ENCODE assay signal across 1 cellular context in the genomic region with DNA sequence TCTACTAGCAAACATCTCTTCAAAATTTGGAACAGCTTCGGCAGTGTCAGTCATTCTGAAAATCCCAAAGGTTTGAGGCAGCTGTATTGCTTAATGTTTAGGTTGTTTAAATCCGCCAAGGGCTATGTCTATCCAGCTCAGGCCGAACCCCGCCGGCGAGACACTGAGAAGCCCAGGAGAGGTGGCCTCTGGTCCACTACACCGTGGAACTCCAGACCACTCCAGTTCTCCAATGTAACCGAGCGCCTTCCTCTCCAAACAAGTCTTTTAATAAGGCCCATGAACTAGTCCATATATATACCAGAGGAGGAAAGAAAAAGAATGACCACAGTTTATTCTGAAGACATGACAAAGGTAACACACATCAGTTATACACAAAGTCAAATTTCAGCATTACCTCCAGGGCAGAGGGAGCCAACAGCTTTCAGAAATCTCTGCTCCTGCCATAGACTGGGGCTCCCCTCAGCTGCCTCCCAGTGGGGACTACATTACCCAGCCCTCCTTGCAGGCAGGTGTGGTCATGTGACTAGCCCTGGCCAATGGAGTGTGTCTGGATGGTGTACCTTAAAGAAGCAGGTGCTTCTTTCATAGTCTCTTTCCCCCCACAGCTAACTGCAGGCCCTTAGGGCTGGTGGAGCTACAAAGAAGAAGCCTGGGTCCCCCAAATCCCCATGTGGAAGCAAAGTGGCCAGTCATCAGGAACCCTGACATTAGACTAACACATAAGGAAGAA.
TF ChIP-seq lines count a peak whose summit lies in the region.

RAMACL (minus strand) TSS at position 255 of the 733 bp plus-strand sequence; CDS start at position 54, 201 bp downstream.

TF ChIP-seq in K562, 482 proteins besides CTCF, POLR2A, EP300 and RAD21 (continued from another document):
- TF ChIP-seq, protein P1, sequence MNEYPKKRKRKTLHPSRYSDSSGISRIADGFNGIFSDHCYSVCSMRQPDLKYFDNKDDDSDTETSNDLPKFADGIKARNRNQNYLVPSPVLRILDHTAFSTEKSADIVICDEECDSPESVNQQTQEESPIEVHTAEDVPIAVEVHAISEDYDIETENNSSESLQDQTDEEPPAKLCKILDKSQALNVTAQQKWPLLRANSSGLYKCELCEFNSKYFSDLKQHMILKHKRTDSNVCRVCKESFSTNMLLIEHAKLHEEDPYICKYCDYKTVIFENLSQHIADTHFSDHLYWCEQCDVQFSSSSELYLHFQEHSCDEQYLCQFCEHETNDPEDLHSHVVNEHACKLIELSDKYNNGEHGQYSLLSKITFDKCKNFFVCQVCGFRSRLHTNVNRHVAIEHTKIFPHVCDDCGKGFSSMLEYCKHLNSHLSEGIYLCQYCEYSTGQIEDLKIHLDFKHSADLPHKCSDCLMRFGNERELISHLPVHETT (CRISPR knock-in tag; conservative IDR thresholded peaks at IDR 0.05 in 1 of 2, IDR thresholded peaks at IDR 0.05 in 1 of 2) = no peak
- TF ChIP-seq CREM (IDR thresholded peaks at IDR 0.05; ENCODE audit: low read depth) = 0 out of 2 replicates have a peak, but pooled peaks have one; percentile 29
- TF ChIP-seq ZNF277 (CRISPR knock-in tag; IDR thresholded peaks at IDR 0.05; ENCODE audit: borderline replicate concordance) = no peak
- peak; percentile 80 for TF ChIP-seq ZFP91 (CRISPR knock-in tag; IDR thresholded peaks at IDR 0.05)
- no peak for TF ChIP-seq SOX6 (IDR thresholded peaks at IDR 0.05)
- no peak for TF ChIP-seq TAL1 (IDR thresholded peaks at IDR 0.05)
- TF ChIP-seq HMG20A (CRISPR knock-in tag; conservative IDR thresholded peaks at IDR 0.05) = no peak
- TF ChIP-seq SIX5 (IDR thresholded peaks at IDR 0.05; ENCODE audit: borderline replicate concordance in 1 of 2, insufficient read depth in 1 of 2, low read depth in 1 of 2, low read length in 2 of 2) = peak; percentile 75 to 86; a peak in 3 of 4 replicates
- TF ChIP-seq, protein P2, sequence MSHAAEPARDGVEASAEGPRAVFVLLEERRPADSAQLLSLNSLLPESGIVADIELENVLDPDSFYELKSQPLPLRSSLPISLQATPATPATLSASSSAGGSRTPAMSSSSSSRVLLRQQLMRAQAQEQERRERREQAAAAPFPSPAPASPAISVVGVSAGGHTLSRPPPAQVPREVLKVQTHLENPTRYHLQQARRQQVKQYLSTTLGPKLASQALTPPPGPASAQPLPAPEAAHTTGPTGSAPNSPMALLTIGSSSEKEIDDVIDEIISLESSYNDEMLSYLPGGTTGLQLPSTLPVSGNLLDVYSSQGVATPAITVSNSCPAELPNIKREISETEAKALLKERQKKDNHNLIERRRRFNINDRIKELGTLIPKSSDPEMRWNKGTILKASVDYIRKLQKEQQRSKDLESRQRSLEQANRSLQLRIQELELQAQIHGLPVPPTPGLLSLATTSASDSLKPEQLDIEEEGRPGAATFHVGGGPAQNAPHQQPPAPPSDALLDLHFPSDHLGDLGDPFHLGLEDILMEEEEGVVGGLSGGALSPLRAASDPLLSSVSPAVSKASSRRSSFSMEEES (CRISPR knock-in tag; IDR thresholded peaks at IDR 0.05) = peak; percentile 96
- TF ChIP-seq TSC22D4 (tag; IDR thresholded peaks at IDR 0.05) = no peak
- TF ChIP-seq, protein P3, sequence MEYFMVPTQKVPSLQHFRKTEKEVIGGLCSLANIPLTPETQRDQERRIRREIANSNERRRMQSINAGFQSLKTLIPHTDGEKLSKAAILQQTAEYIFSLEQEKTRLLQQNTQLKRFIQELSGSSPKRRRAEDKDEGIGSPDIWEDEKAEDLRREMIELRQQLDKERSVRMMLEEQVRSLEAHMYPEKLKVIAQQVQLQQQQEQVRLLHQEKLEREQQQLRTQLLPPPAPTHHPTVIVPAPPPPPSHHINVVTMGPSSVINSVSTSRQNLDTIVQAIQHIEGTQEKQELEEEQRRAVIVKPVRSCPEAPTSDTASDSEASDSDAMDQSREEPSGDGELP (CRISPR knock-in tag; IDR thresholded peaks at IDR 0.05; ENCODE audit: borderline replicate concordance) = peak; percentile 28; the same call in 1 of the 2 replicates
- TF ChIP-seq, protein P4, sequence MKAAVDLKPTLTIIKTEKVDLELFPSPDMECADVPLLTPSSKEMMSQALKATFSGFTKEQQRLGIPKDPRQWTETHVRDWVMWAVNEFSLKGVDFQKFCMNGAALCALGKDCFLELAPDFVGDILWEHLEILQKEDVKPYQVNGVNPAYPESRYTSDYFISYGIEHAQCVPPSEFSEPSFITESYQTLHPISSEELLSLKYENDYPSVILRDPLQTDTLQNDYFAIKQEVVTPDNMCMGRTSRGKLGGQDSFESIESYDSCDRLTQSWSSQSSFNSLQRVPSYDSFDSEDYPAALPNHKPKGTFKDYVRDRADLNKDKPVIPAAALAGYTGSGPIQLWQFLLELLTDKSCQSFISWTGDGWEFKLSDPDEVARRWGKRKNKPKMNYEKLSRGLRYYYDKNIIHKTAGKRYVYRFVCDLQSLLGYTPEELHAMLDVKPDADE (conservative IDR thresholded peaks at IDR 0.05; ENCODE audit: control insufficient read depth, low read depth, low read length) = 0 out of 2 replicates have a peak, but pooled peaks have one; percentile 65
- TF ChIP-seq ATF3 (IDR thresholded peaks at IDR 0.05) = no peak
- no peak for TF ChIP-seq ATF3 (CRISPR knock-in tag; conservative IDR thresholded peaks at IDR 0.05)
- TF ChIP-seq LCOR (CRISPR knock-in tag; IDR thresholded peaks at IDR 0.05) = no peak
- no peak for TF ChIP-seq DPF2 (IDR thresholded peaks at IDR 0.05)
- TF ChIP-seq, protein P5, sequence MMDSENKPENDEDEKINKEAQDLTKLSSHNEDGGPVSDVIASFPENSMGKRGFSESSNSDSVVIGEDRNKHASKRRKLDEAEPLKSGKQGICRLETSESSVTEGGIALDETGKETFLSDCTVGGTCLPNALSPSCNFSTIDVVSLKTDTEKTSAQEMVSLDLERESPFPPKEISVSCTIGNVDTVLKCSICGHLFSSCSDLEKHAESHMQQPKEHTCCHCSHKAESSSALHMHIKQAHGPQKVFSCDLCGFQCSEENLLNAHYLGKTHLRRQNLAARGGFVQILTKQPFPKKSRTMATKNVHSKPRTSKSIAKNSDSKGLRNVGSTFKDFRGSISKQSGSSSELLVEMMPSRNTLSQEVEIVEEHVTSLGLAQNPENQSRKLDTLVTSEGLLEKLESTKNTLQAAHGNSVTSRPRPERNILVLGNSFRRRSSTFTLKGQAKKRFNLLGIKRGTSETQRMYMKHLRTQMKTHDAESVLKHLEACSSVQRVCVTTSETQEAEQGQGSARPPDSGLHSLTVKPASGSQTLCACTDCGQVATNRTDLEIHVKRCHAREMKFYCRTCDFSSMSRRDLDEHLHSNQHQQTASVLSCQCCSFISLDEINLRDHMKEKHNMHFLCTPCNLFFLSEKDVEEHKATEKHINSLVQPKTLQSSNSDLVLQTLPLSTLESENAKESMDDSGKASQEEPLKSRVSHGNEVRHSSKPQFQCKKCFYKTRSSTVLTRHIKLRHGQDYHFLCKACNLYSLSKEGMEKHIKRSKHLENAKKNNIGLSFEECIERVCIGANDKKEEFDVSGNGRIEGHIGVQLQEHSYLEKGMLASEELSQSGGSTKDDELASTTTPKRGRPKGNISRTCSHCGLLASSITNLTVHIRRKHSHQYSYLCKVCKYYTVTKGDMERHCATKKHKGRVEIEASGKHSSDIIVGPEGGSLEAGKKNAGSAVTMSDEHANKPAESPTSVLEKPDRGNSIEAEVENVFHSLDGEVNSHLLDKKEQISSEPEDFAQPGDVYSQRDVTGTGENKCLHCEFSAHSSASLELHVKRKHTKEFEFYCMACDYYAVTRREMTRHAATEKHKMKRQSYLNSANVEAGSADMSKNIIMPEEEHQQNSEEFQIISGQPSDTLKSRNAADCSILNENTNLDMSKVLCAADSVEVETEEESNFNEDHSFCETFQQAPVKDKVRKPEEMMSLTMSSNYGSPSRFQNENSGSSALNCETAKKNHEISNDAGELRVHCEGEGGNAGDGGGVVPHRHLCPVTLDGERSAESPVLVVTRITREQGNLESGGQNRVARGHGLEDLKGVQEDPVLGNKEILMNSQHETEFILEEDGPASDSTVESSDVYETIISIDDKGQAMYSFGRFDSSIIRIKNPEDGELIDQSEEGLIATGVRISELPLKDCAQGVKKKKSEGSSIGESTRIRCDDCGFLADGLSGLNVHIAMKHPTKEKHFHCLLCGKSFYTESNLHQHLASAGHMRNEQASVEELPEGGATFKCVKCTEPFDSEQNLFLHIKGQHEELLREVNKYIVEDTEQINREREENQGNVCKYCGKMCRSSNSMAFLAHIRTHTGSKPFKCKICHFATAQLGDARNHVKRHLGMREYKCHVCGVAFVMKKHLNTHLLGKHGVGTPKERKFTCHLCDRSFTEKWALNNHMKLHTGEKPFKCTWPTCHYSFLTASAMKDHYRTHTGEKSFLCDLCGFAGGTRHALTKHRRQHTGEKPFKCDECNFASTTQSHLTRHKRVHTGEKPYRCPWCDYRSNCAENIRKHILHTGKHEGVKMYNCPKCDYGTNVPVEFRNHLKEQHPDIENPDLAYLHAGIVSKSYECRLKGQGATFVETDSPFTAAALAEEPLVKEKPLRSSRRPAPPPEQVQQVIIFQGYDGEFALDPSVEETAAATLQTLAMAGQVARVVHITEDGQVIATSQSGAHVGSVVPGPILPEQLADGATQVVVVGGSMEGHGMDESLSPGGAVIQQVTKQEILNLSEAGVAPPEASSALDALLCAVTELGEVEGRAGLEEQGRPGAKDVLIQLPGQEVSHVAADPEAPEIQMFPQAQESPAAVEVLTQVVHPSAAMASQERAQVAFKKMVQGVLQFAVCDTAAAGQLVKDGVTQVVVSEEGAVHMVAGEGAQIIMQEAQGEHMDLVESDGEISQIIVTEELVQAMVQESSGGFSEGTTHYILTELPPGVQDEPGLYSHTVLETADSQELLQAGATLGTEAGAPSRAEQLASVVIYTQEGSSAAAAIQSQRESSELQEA (IDR thresholded peaks at IDR 0.05; ENCODE audit: low read depth) = no peak
- no peak for TF ChIP-seq ZNF24 (IDR thresholded peaks at IDR 0.05)
- peak; percentile 81 for TF ChIP-seq FOS (IDR thresholded peaks at IDR 0.05; ENCODE audit: extremely low read depth, insufficient read length)
- no peak for TF ChIP-seq BCOR (IDR thresholded peaks at IDR 0.05)
- peak; percentile 66 for TF ChIP-seq MBD2 (IDR thresholded peaks at IDR 0.05; ENCODE audit: borderline replicate concordance, low read depth)
- TF ChIP-seq NFYB (IDR thresholded peaks at IDR 0.05; ENCODE audit: extremely low read depth, insufficient read length) = peak; percentile 99
- peak; percentile 95 for TF ChIP-seq USF2 (CRISPR knock-in tag; IDR thresholded peaks at IDR 0.05)
- TF ChIP-seq RBM25 (IDR thresholded peaks at IDR 0.05; ENCODE audit: low read depth, low read length, severe bottlenecking) = peak; percentile 94
- TF ChIP-seq ZNF644 (tag; IDR thresholded peaks at IDR 0.05; ENCODE audit: low read depth) = no peak
- no peak for TF ChIP-seq XRCC4 (IDR thresholded peaks at IDR 0.05; ENCODE audit: extremely low read depth, insufficient read depth, insufficient read length)
- TF ChIP-seq HCFC1 (IDR thresholded peaks at IDR 0.05; ENCODE audit: low read depth, low read length) = peak; percentile 92
- peak in 1 of 3 experiments; percentile 20 for TF ChIP-seq YY1 (IDR thresholded peaks at IDR 0.05; ENCODE audit: borderline replicate concordance in 1 of 3, control insufficient read depth in 1 of 3, extremely low read depth in 1 of 3, insufficient read depth in 3 of 3, insufficient read length in 1 of 3, insufficient replicate concordance in 2 of 3, low read depth in 1 of 3, low read length in 2 of 3)
- peak; percentile 96 for TF ChIP-seq TOE1 (IDR thresholded peaks at IDR 0.05; ENCODE audit: borderline replicate concordance)
- no peak for TF ChIP-seq TOE1 (CRISPR knock-in tag; IDR thresholded peaks at IDR 0.05; ENCODE audit: borderline replicate concordance, low read depth)
- TF ChIP-seq ZNF507 (tag; conservative IDR thresholded peaks at IDR 0.05) = no peak
- TF ChIP-seq CHD2 (IDR thresholded peaks at IDR 0.05; ENCODE audit: low read depth, low read length) = peak; percentile 52
- no peak for TF ChIP-seq FIP1L1 (IDR thresholded peaks at IDR 0.05; ENCODE audit: low read depth, low read length, poor library complexity, severe bottlenecking)
- TF ChIP-seq ZNF143 (CRISPR knock-in tag; IDR thresholded peaks at IDR 0.05) = peak; percentile 84
- peak; percentile 57 for TF ChIP-seq CBFA2T2 (conservative IDR thresholded peaks at IDR 0.05)
- no peak for TF ChIP-seq NCOR1 (IDR thresholded peaks at IDR 0.05)
